ENCODE assay signal across 34 cellular contexts in the genomic region with DNA sequence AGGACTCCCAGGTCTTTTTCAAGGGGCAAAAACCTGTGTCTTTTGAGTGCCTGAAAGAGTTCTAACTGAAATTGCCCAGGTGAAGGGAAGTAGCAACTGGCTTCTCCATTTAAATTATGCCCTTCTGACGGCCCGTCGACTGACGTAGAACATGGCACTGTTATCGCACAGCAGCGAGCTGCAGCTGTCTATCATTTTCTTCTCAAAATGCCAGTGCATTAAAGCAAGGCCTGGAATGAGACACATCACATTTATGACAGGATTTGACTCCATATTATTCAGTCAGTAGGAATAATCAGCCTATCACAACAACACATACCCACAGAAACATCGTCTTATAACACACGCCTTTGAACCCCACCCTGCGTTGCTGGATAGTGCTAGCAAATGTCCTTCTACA.
"Had no signal": no experiment of that assay in that cellular context is flagged by ENCODE, and none has a peak within 500 bp of the region (broad histone marks: within the 10 kb centered on the region; RNA-seq: fewer than 3 reads in every experiment).

No MANE protein-coding gene starts in this region.

- H3K4me1 ChIP-seq: adrenal gland, body of pancreas, foreskin keratinocyte had no signal

- H3K27ac ChIP-seq: adrenal gland, body of pancreas, coronary artery, esophagus muscularis mucosa, foreskin keratinocyte, gastrocnemius medialis, WERI-Rb-1 had no signal

- H3K9me3 ChIP-seq: adrenal gland, body of pancreas, esophagus muscularis mucosa, gastrocnemius medialis had no signal

- ATAC-seq: activated CD4-positive, CD25-positive, alpha-beta regulatory T cell treated with anti-CD3 and anti-CD28 coated beads, Interleukin-2, amount 50 U/mL, for 24 hours; activated CD8-positive, alpha-beta T cell treated with anti-CD3 and anti-CD28 coated beads for 36 hours; activated naive CD8-positive, alpha-beta T cell treated with anti-CD3 and anti-CD28 coated beads, Interleukin-2, amount 50 U/mL, for 24 hours; activated T-cell treated with anti-CD3 and anti-CD28 coated beads, Interleukin-2, amount 50 U/mL, for 4 hours; activated T-helper 17 cell treated with anti-CD3 and anti-CD28 coated beads, Interleukin-2, amount 50 U/mL, for 72 hours; body of pancreas; foreskin keratinocyte; gastrocnemius medialis; T-helper 17 cell had no signal

- H3K4me3 ChIP-seq: adrenal gland, body of pancreas, coronary artery, dorsolateral prefrontal cortex, esophagus muscularis mucosa, gastrocnemius medialis had no signal

- H3K36me3 Mint-ChIP-seq: activated naive CD8-positive, alpha-beta T cell treated with anti-CD3 and anti-CD28 coated beads for 36 hours had no signal

- H3K9me3 Mint-ChIP-seq: activated B cell treated with CpG ODN at 0.5 μM for 24 hours; activated CD8-positive, alpha-beta T cell treated with anti-CD3 and anti-CD28 coated beads for 36 hours; activated naive CD8-positive, alpha-beta T cell treated with anti-CD3 and anti-CD28 coated beads for 36 hours; activated naive CD8-positive, alpha-beta T cell treated with anti-CD3 and anti-CD28 coated beads, Interleukin-2, amount 50 U/mL, for 24 hours; activated T-cell treated with anti-CD3 and anti-CD28 coated beads, Interleukin-2, amount 50 U/mL, for 4 hours; activated T-helper 17 cell treated with anti-CD3 and anti-CD28 coated beads, Interleukin-2, amount 50 U/mL, for 72 hours; central memory CD8-positive, alpha-beta T cell; dendritic cell treated with granulocyte-macrophage colony-stimulating factor and Interleukin-4, amounts not matched to agents 40 ng/mL and 50 ng/mL, for 4 days; endodermal cell; T-helper 2 cell treated with Interferon-gamma antibody and Interleukin-4, amounts not matched to agents 5 μg/mL and 100 μg/mL, for 36 hours had no signal

- H3K27me3 ChIP-seq: adrenal gland, body of pancreas, esophagus muscularis mucosa, foreskin keratinocyte, gastrocnemius medialis had no signal

- H3K36me3 ChIP-seq: adrenal gland, esophagus muscularis mucosa, gastrocnemius medialis, WERI-Rb-1 had no signal

- H3K27ac Mint-ChIP-seq: activated B cell treated with CpG ODN at 0.5 μM for 24 hours; activated CD8-positive, alpha-beta T cell treated with anti-CD3 and anti-CD28 coated beads for 36 hours; activated naive CD8-positive, alpha-beta T cell treated with anti-CD3 and anti-CD28 coated beads for 36 hours; activated naive CD8-positive, alpha-beta T cell treated with anti-CD3 and anti-CD28 coated beads, Interleukin-2, amount 50 U/mL, for 24 hours; activated T-helper 17 cell treated with anti-CD3 and anti-CD28 coated beads, Interleukin-2, amount 50 U/mL, for 72 hours; dendritic cell treated with granulocyte-macrophage colony-stimulating factor and Interleukin-4, amounts not matched to agents 40 ng/mL and 50 ng/mL, for 4 days; endodermal cell; T-helper 17 cell; T-helper 2 cell treated with Interferon-gamma antibody and Interleukin-4, amounts not matched to agents 5 μg/mL and 100 μg/mL, for 36 hours had no signal

- DNase-seq: activated B cell treated with CpG ODN at 0.5 μM for 24 hours; activated CD4-positive, alpha-beta T cell treated with anti-CD3 and anti-CD28 coated beads for 48 hours; activated CD4-positive, alpha-beta T cell treated with anti-CD3 and anti-CD28 coated beads, Interleukin-2, amount 50 U/mL, for 1 hour; activated CD4-positive, alpha-beta T cell treated with anti-CD3 and anti-CD28 coated beads, Interleukin-2, amount 50 U/mL, for 48 hours; activated CD8-positive, alpha-beta memory T cell treated with anti-CD3 and anti-CD28 coated beads for 24 hours; activated CD8-positive, alpha-beta T cell treated with anti-CD3 and anti-CD28 coated beads for 36 hours; activated effector memory CD4-positive, alpha-beta T cell treated with Interleukin-2 at 50 U/mL for 16 hours; activated gamma-delta T cell treated with Interleukin-2 at 50 U/mL for 16 hours; activated naive CD4-positive, alpha-beta T cell treated with anti-CD3 and anti-CD28 coated beads, Interleukin-2, amount 50 U/mL, for 16 hours; activated naive CD4-positive, alpha-beta T cell treated with Interleukin-2 at 50 U/mL for 16 hours; activated naive CD8-positive, alpha-beta T cell treated with anti-CD3 and anti-CD28 coated beads for 36 hours; activated naive CD8-positive, alpha-beta T cell treated with anti-CD3 and anti-CD28 coated beads, Interleukin-2, amount 50 U/mL, for 24 hours; activated T-cell treated with anti-CD3 and anti-CD28 coated beads, Interleukin-2, amount 50 U/mL, for 4 hours; adrenal gland; amygdala; aorta; body of pancreas; dorsolateral prefrontal cortex; effector memory CD4-positive, alpha-beta T cell; endodermal cell; foreskin keratinocyte; gastrocnemius medialis; glutamatergic neuron; T-helper 1 cell; T-helper 17 cell; T1000; WERI-Rb-1 had no signal
